38 cellular contexts compared by ENCODE assay signal in genomic region chr2:139876964-139877363, GRCh38.
"Had no signal": no experiment of that assay in that cellular context is flagged by ENCODE, and none has a peak within 500 bp of the region (broad histone marks: within the 10 kb centered on the region; RNA-seq: fewer than 3 reads in every experiment).

No MANE protein-coding gene starts in this region.

- H3K9me3 Mint-ChIP-seq: activated naive CD8-positive, alpha-beta T cell treated with anti-CD3 and anti-CD28 coated beads, Interleukin-2, amount 10 ng/mL, durations not matched to agents 7 days and 5 days; brain had no signal

- H3K4me3 ChIP-seq: ascending aorta, cardiac muscle cell had no signal

- H3K4me1 ChIP-seq: ascending aorta had no signal

- H3K27ac Mint-ChIP-seq: activated B cell treated with CpG ODN at 0.5 μM for 24 hours; activated CD4-positive, alpha-beta memory T cell treated with anti-CD3 and anti-CD28 coated beads for 36 hours; activated CD4-positive, alpha-beta T cell treated with anti-CD3 and anti-CD28 coated beads, Interleukin-2, amount 10 ng/mL, durations not matched to agents 24 days and 14 days; activated CD8-positive, alpha-beta memory T cell treated with anti-CD3 and anti-CD28 coated beads, Interleukin-2, amount 10 ng/mL, durations not matched to agents 7 days and 5 days; activated CD8-positive, alpha-beta T cell treated with anti-CD3 and anti-CD28 coated beads, Interleukin-2, amount 10 ng/mL, durations not matched to agents 7 days and 5 days; activated naive CD4-positive, alpha-beta T cell treated with anti-CD3 and anti-CD28 coated beads, Interleukin-2, amount 10 ng/mL, durations not matched to agents 7 days and 5 days; activated naive CD4-positive, alpha-beta T cell treated with anti-CD3 and anti-CD28 coated beads, Interleukin-2, amount 50 U/mL, for 24 hours; activated naive CD8-positive, alpha-beta T cell; activated naive CD8-positive, alpha-beta T cell treated with anti-CD3 and anti-CD28 coated beads, Interleukin-2, amount 10 ng/mL, durations not matched to agents 7 days and 5 days; activated naive CD8-positive, alpha-beta T cell treated with anti-CD3 and anti-CD28 coated beads, Interleukin-2, amount 50 U/mL, for 24 hours; activated T-cell treated with anti-CD3 and anti-CD28 coated beads, Interleukin-2, amount 50 U/mL, for 24 hours; activated T-helper 2 cell treated with anti-CD3 and anti-CD28 coated beads, Interferon-gamma antibody, Interleukin-2, Interleukin-4, amounts not matched to agents 10 μg/mL and 5 μg/mL and 100 μg/mL, durations not matched to agents 14 hours and 24 hours and 36 hours; brain; T-helper 1 cell treated with Interleukin-12 subunit alpha and Interleukin-12 subunit beta and Interleukin-4 antibody, amounts not matched to agents 30 μg/mL and 1 μg/mL, for 36 hours; T-helper 2 cell treated with Interferon-gamma antibody and Interleukin-4, amounts not matched to agents 5 μg/mL and 100 μg/mL, for 36 hours had no signal

- DNase-seq: activated B cell treated with CpG ODN at 0.5 μM for 24 hours; activated CD4-positive, alpha-beta memory T cell treated with anti-CD3 and anti-CD28 coated beads for 36 hours; activated CD4-positive, alpha-beta T cell treated with anti-CD3 and anti-CD28 coated beads for 4 hours; activated CD4-positive, alpha-beta T cell treated with anti-CD3 and anti-CD28 coated beads, Interleukin-2, amount 10 ng/mL, durations not matched to agents 24 days and 14 days; activated CD4-positive, alpha-beta T cell treated with anti-CD3 and anti-CD28 coated beads, Interleukin-2, amount 50 U/mL, for 1 hour; activated CD4-positive, alpha-beta T cell treated with anti-CD3 and anti-CD28 coated beads, Interleukin-2, amount 50 U/mL, for 4 hours; activated CD4-positive, CD25-positive, alpha-beta regulatory T cell treated with anti-CD3 and anti-CD28 coated beads, Interleukin-2, amount 50 U/mL, for 72 hours; activated CD8-positive, alpha-beta memory T cell treated with anti-CD3 and anti-CD28 coated beads for 24 hours; activated CD8-positive, alpha-beta memory T cell treated with anti-CD3 and anti-CD28 coated beads, Interleukin-2, amount 10 ng/mL, durations not matched to agents 7 days and 5 days; activated CD8-positive, alpha-beta memory T cell treated with anti-CD3 and anti-CD28 coated beads, Interleukin-2, amount 50 U/mL, for 48 hours; activated CD8-positive, alpha-beta T cell treated with anti-CD3 and anti-CD28 coated beads, Interleukin-2, amount 10 ng/mL, durations not matched to agents 7 days and 5 days; activated effector memory CD4-positive, alpha-beta T cell treated with Interleukin-2 at 50 U/mL for 16 hours; activated gamma-delta T cell; activated naive CD4-positive, alpha-beta T cell treated with anti-CD3 and anti-CD28 coated beads, Interleukin-2, amount 10 ng/mL, durations not matched to agents 7 days and 5 days; activated naive CD4-positive, alpha-beta T cell treated with Interleukin-2 at 50 U/mL for 16 hours; activated naive CD8-positive, alpha-beta T cell treated with anti-CD3 and anti-CD28 coated beads, Interleukin-2, amount 10 ng/mL, durations not matched to agents 7 days and 5 days; activated naive CD8-positive, alpha-beta T cell treated with anti-CD3 and anti-CD28 coated beads, Interleukin-2, amount 50 U/mL, for 24 hours; activated T-cell treated with anti-CD3 and anti-CD28 coated beads, Interleukin-2, amount 50 U/mL, for 24 hours; activated T-cell treated with anti-CD3 and anti-CD28 coated beads, Interleukin-2, amount 50 U/mL, for 48 hours; amygdala; anterior cingulate cortex; caudate nucleus; cerebellar nuclear complex; T-helper 1 cell; T-helper 2 cell; T-helper 9 cell had no signal

- FAIRE-seq: bronchial epithelial cell, TTC549 had no signal

- H3K27me3 Mint-ChIP-seq: activated B cell treated with CpG ODN at 0.5 μM for 24 hours; activated CD4-positive, alpha-beta memory T cell treated with anti-CD3 and anti-CD28 coated beads for 36 hours; activated CD4-positive, alpha-beta T cell treated with anti-CD3 and anti-CD28 coated beads, Interleukin-2, amount 10 ng/mL, durations not matched to agents 24 days and 14 days; activated CD8-positive, alpha-beta memory T cell treated with anti-CD3 and anti-CD28 coated beads, Interleukin-2, amount 10 ng/mL, durations not matched to agents 7 days and 5 days; activated naive CD4-positive, alpha-beta T cell treated with anti-CD3 and anti-CD28 coated beads, Interleukin-2, amount 10 ng/mL, durations not matched to agents 7 days and 5 days; activated naive CD4-positive, alpha-beta T cell treated with anti-CD3 and anti-CD28 coated beads, Interleukin-2, amount 50 U/mL, for 24 hours; activated naive CD8-positive, alpha-beta T cell; activated naive CD8-positive, alpha-beta T cell treated with anti-CD3 and anti-CD28 coated beads, Interleukin-2, amount 10 ng/mL, durations not matched to agents 7 days and 5 days; activated naive CD8-positive, alpha-beta T cell treated with anti-CD3 and anti-CD28 coated beads, Interleukin-2, amount 50 U/mL, for 24 hours; activated T-cell treated with anti-CD3 and anti-CD28 coated beads, Interleukin-2, amount 50 U/mL, for 24 hours; brain; central memory CD8-positive, alpha-beta T cell had no signal

- H3K36me3 Mint-ChIP-seq: activated CD4-positive, alpha-beta memory T cell treated with anti-CD3 and anti-CD28 coated beads for 36 hours; activated CD8-positive, alpha-beta memory T cell treated with anti-CD3 and anti-CD28 coated beads, Interleukin-2, amount 10 ng/mL, durations not matched to agents 7 days and 5 days; activated naive CD4-positive, alpha-beta T cell treated with anti-CD3 and anti-CD28 coated beads, Interleukin-2, amount 10 ng/mL, durations not matched to agents 7 days and 5 days; activated naive CD4-positive, alpha-beta T cell treated with anti-CD3 and anti-CD28 coated beads, Interleukin-2, amount 50 U/mL, for 24 hours; activated naive CD8-positive, alpha-beta T cell; activated naive CD8-positive, alpha-beta T cell treated with anti-CD3 and anti-CD28 coated beads, Interleukin-2, amount 10 ng/mL, durations not matched to agents 7 days and 5 days; brain had no signal

- H3K9me3 ChIP-seq: ascending aorta had no signal

- H3K4me1 Mint-ChIP-seq: activated B cell treated with CpG ODN at 0.5 μM for 24 hours; activated CD4-positive, alpha-beta T cell treated with anti-CD3 and anti-CD28 coated beads, Interleukin-2, amount 10 ng/mL, durations not matched to agents 24 days and 14 days; activated CD8-positive, alpha-beta memory T cell treated with anti-CD3 and anti-CD28 coated beads, Interleukin-2, amount 10 ng/mL, durations not matched to agents 7 days and 5 days; activated naive CD4-positive, alpha-beta T cell treated with anti-CD3 and anti-CD28 coated beads, Interleukin-2, amount 10 ng/mL, durations not matched to agents 7 days and 5 days; activated naive CD4-positive, alpha-beta T cell treated with anti-CD3 and anti-CD28 coated beads, Interleukin-2, amount 50 U/mL, for 24 hours; activated naive CD8-positive, alpha-beta T cell treated with anti-CD3 and anti-CD28 coated beads, Interleukin-2, amount 10 ng/mL, durations not matched to agents 7 days and 5 days; activated naive CD8-positive, alpha-beta T cell treated with anti-CD3 and anti-CD28 coated beads, Interleukin-2, amount 50 U/mL, for 24 hours; brain; central memory CD8-positive, alpha-beta T cell had no signal

- H3K4me3 Mint-ChIP-seq: activated B cell treated with CpG ODN at 0.5 μM for 24 hours; activated CD4-positive, alpha-beta memory T cell treated with anti-CD3 and anti-CD28 coated beads for 36 hours; activated CD4-positive, alpha-beta T cell treated with anti-CD3 and anti-CD28 coated beads, Interleukin-2, amount 10 ng/mL, durations not matched to agents 24 days and 14 days; activated CD8-positive, alpha-beta memory T cell treated with anti-CD3 and anti-CD28 coated beads, Interleukin-2, amount 10 ng/mL, durations not matched to agents 7 days and 5 days; activated CD8-positive, alpha-beta T cell treated with anti-CD3 and anti-CD28 coated beads, Interleukin-2, amount 10 ng/mL, durations not matched to agents 7 days and 5 days; activated naive CD4-positive, alpha-beta T cell treated with anti-CD3 and anti-CD28 coated beads, Interleukin-2, amount 10 ng/mL, durations not matched to agents 7 days and 5 days; activated naive CD4-positive, alpha-beta T cell treated with anti-CD3 and anti-CD28 coated beads, Interleukin-2, amount 50 U/mL, for 24 hours; activated naive CD8-positive, alpha-beta T cell; activated naive CD8-positive, alpha-beta T cell treated with anti-CD3 and anti-CD28 coated beads, Interleukin-2, amount 10 ng/mL, durations not matched to agents 7 days and 5 days; activated naive CD8-positive, alpha-beta T cell treated with anti-CD3 and anti-CD28 coated beads, Interleukin-2, amount 50 U/mL, for 24 hours; activated T-cell treated with anti-CD3 and anti-CD28 coated beads, Interleukin-2, amount 50 U/mL, for 24 hours; brain; central memory CD8-positive, alpha-beta T cell; T-helper 1 cell treated with Interleukin-12 subunit alpha and Interleukin-12 subunit beta and Interleukin-4 antibody, amounts not matched to agents 30 μg/mL and 1 μg/mL, for 36 hours; T-helper 2 cell treated with Interferon-gamma antibody and Interleukin-4, amounts not matched to agents 5 μg/mL and 100 μg/mL, for 36 hours had no signal

- ATAC-seq: activated CD8-positive, alpha-beta memory T cell treated with anti-CD3 and anti-CD28 coated beads, Interleukin-2, amount 10 ng/mL, durations not matched to agents 7 days and 5 days; activated CD8-positive, alpha-beta T cell treated with anti-CD3 and anti-CD28 coated beads, Interleukin-2, amount 10 ng/mL, durations not matched to agents 7 days and 5 days; activated naive CD8-positive, alpha-beta T cell treated with anti-CD3 and anti-CD28 coated beads, Interleukin-2, amount 50 U/mL, for 24 hours had no signal

- H3K36me3 ChIP-seq: ascending aorta, cardiac muscle cell had no signal

- H3K27me3 ChIP-seq: ascending aorta, cardiac muscle cell had no signal

- H3K27ac ChIP-seq: ascending aorta, cardiac muscle cell, VCaP had no signal
